In genomic region chr5:43042176-43042625, GRCh38 we compare ENCODE assay signal across 8 cellular contexts. TPM values are rescaled to one million over a fixed set of nuclear protein-coding genes. Genes with fewer than 3 reads are reported as not detected.
A peak's percentile ranks its signal among the peaks of the same experiment; 100 is the strongest.
DNase-seq lines count a peak whose midpoint lies in the region; ATAC-seq and TF ChIP-seq lines count a peak whose summit lies in the region.

No MANE protein-coding gene starts in this region.

- DNase-seq in EH (ENCODE audit: low read depth) (peak; percentile 81), SJSA1 (ENCODE audit: low read depth in 1 of 2, low spot score in 2 of 2) (peak; percentile 75 to 90), heart left ventricle (peak; percentile 78 to 90 (median 81)), renal cortical epithelial cell (ENCODE audit: low read depth) (peak; percentile 72), inferior parietal cortex (ENCODE audit: extremely low spot score) (no peak)

- H3K9me3 ChIP-seq in KOPT-K1 (ENCODE audit: insufficient read depth, low read length, poor library complexity, severe bottlenecking) = no peaks in the 10 kb centered on the region
- no peaks in the 10 kb centered on the region for H3K9me3 ChIP-seq in SJSA1 (replicated peaks)
- no peaks in the 10 kb centered on the region for H3K9me3 ChIP-seq in heart left ventricle

- TF ChIP-seq CTCF in heart left ventricle (IDR thresholded peaks at IDR 0.05) = peak in 6 of 12 donors; percentile 16 to 48 (median 24)

- H3K36me3 Mint-ChIP-seq in activated naive CD4-positive, alpha-beta T cell treated with anti-CD3 and anti-CD28 coated beads, Interleukin-2, amount 50 U/mL, for 24 hours = peaks cover 3% of the 10 kb centered on the region

- H3K4me3 Mint-ChIP-seq in activated naive CD4-positive, alpha-beta T cell treated with anti-CD3 and anti-CD28 coated beads, Interleukin-2, amount 50 U/mL, for 24 hours = peak overlapping the region; percentile 99

- no peaks in the 10 kb centered on the region for H3K27me3 ChIP-seq in SJSA1 (replicated peaks)
- peaks cover 0 to 63% (median 14%) of the 10 kb centered on the region in 9 donors for H3K27me3 ChIP-seq in heart left ventricle

- H3K27ac ChIP-seq in KOPT-K1 (ENCODE audit: low read depth, low read length, poor library complexity, severe bottlenecking) (peak overlapping the region; percentile 96), SJSA1 (peak overlapping the region; percentile 92), heart left ventricle (peak overlapping the region; percentile 89 to 99 (median 95))

- no peaks in the 10 kb centered on the region for H3K36me3 ChIP-seq in KOPT-K1 (ENCODE audit: insufficient read depth, low read length)
- no peaks in the 10 kb centered on the region for H3K36me3 ChIP-seq in SJSA1
- H3K36me3 ChIP-seq in heart left ventricle = no peaks in the 10 kb centered on the region

- no peaks in the 10 kb centered on the region for H3K9me3 Mint-ChIP-seq in activated naive CD4-positive, alpha-beta T cell treated with anti-CD3 and anti-CD28 coated beads, Interleukin-2, amount 50 U/mL, for 24 hours

- intact Hi-C loops in heart left ventricle (cut with DNase I) = loop anchor here in 9 of 10 donors (1.0 to 10.0 kb wide), 9 partner anchors 23 to 135 kb away; no protein-coding TSS in a partner anchor

- ATAC-seq in GM21723 (IDR thresholded peaks at IDR 0.05; ENCODE audit: unreplicated experiment) (peak; percentile 32), heart left ventricle (peak in 3 of 4 donors; percentile 33 to 45 (median 42))

- no peaks in the 10 kb centered on the region for H3K27me3 Mint-ChIP-seq in activated naive CD4-positive, alpha-beta T cell treated with anti-CD3 and anti-CD28 coated beads, Interleukin-2, amount 50 U/mL, for 24 hours

- no peak for TF ChIP-seq POLR2A in heart left ventricle (IDR thresholded peaks at IDR 0.05)

- H3K27ac Mint-ChIP-seq in activated naive CD4-positive, alpha-beta T cell treated with anti-CD3 and anti-CD28 coated beads, Interleukin-2, amount 50 U/mL, for 24 hours = peak overlapping the region; percentile 98

- peaks cover 45% of the 10 kb centered on the region for H3K4me1 Mint-ChIP-seq in activated naive CD4-positive, alpha-beta T cell treated with anti-CD3 and anti-CD28 coated beads, Interleukin-2, amount 50 U/mL, for 24 hours

- H3K4me3 ChIP-seq in SJSA1 (peak overlapping the region; percentile 61), heart left ventricle (peak overlapping the region; percentile 28 to 77 (median 66))

- H3K4me1 ChIP-seq in SJSA1 (replicated peaks) (peaks cover 10% of the 10 kb centered on the region; the same call in 1 of the 2 replicates), heart left ventricle (peaks cover 0 to 35% (median 6%) of the 10 kb centered on the region in 12 donors)

- WGBS in heart left ventricle, 4 donors = 0 to 1% (median 0%) methylated on average over 20 to 44 of the region's 44 CpGs

RNA-seq across cellular contexts. Expression of gene ANXA2R, which starts 2.1 kb away (rescaled TPM):
- total RNA-seq in SJSA1 (2014; rRNA removed; shearing (Covaris generic)) = 1.4 and 2.5 TPM in 2 replicates
- total RNA-seq in heart left ventricle (1 to 10 TPM in 7 of 9 donors, under 1 TPM in 2; 0.49 to 2.4 (median 1.4) TPM), renal cortical epithelial cell (0.52 and 3.0 TPM in 2 replicates)
- polyA plus RNA-seq in heart left ventricle = 1 to 10 TPM; 1.1 to 2.0 TPM
